In the genomic region with DNA sequence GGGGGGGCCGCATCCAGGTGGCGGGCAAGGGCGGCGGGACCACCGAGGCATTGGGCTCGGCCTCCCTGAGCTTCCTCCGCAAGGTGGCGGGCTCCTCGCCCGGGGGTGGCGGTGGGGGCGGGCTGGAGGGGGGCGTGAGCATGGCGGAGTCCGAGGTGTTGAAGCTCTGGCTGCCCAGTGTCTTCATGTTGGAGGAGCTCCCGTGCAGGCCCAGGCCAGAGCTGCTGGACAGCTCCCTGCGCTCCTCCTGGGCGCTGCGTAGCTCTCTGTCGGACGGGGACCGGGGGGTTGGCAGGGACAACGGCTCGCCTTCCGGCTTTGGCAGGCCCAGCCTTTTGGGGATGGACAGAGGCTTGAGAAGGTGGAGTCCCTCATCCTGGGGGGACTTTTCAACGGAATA, we compare ENCODE assay signal across 14 cellular contexts.
"Had no signal": no experiment of that assay in that cellular context is flagged by ENCODE, and none has a peak within 500 bp of the region (broad histone marks: within the 10 kb centered on the region; RNA-seq: fewer than 3 reads in every experiment).

No MANE protein-coding gene starts in this region.

- H3K9me3 ChIP-seq: spleen had no signal

- H3K9me3 Mint-ChIP-seq: dendritic cell treated with granulocyte-macrophage colony-stimulating factor and Interleukin-4, amounts not matched to agents 40 ng/mL and 50 ng/mL, for 4 days; naive thymus-derived CD4-positive, alpha-beta T cell; nephron progenitor cell had no signal

- H3K4me3 ChIP-seq: spleen had no signal

- H3K27ac ChIP-seq: foreskin keratinocyte, spleen had no signal

- H3K27ac Mint-ChIP-seq: dendritic cell treated with granulocyte-macrophage colony-stimulating factor and Interleukin-4, amounts not matched to agents 40 ng/mL and 50 ng/mL, for 4 days; naive thymus-derived CD4-positive, alpha-beta T cell; nephron progenitor cell had no signal

- ATAC-seq: foreskin keratinocyte; naive thymus-derived CD4-positive, alpha-beta T cell; sciatic nerve had no signal

- H3K4me3 Mint-ChIP-seq: dendritic cell treated with granulocyte-macrophage colony-stimulating factor and Interleukin-4, amounts not matched to agents 40 ng/mL and 50 ng/mL, for 4 days; naive thymus-derived CD4-positive, alpha-beta T cell; nephron progenitor cell had no signal

- H3K4me1 ChIP-seq: foreskin keratinocyte, spleen had no signal

- H3K4me1 Mint-ChIP-seq: naive thymus-derived CD4-positive, alpha-beta T cell; nephron progenitor cell had no signal

- H3K27me3 ChIP-seq: foreskin keratinocyte, spleen had no signal

- DNase-seq: cerebellar nuclear complex; foreskin keratinocyte; mesendoderm; naive thymus-derived CD4-positive, alpha-beta T cell; nephron progenitor cell; posterior cingulate gyrus; spleen; stimulated activated CD4-positive, alpha-beta T cell treated with anti-CD3 and anti-CD28 coated beads, Interleukin-15, amount 100 ng/mL, for 24 hours; stimulated activated CD4-positive, alpha-beta T cell treated with anti-CD3 and anti-CD28 coated beads, Interleukin-1b, Interleukin-23, amount 100 ng/mL, for 48 hours; stimulated activated CD4-positive, alpha-beta T cell treated with anti-CD3 and anti-CD28 coated beads, Interleukin-4, amount 100 ng/mL, for 24 hours; stimulated activated naive CD4-positive, alpha-beta T cell; trophoblast cell had no signal
